Comparison of ENCODE assay signal across 10 cellular contexts in genomic region chr14:20494935-20495766, GRCh38. TPM values are rescaled to one million over a fixed set of nuclear protein-coding genes. Genes with fewer than 3 reads are reported as not detected.
DNase-seq lines count a peak whose midpoint lies in the region; ATAC-seq and TF ChIP-seq lines count a peak whose summit lies in the region.
"Had no signal": no experiment of that assay in that cellular context is flagged by ENCODE, and none has a peak within 500 bp of the region (broad histone marks: within the 10 kb centered on the region; RNA-seq: fewer than 3 reads in every experiment).

No MANE protein-coding gene starts in this region.

- H4K20me1 ChIP-seq in H9 (ENCODE audit: control insufficient read depth, insufficient read depth, insufficient read length) = no peaks in the 10 kb centered on the region

- no peak overlapping the region for H2BK20ac ChIP-seq in H9 (ENCODE audit: low read depth, low read length, poor library complexity, severe bottlenecking)

- no peak overlapping the region for H3T11ph ChIP-seq in H9 (ENCODE audit: low read length)

- DNase-seq in AG08395 (ENCODE audit: low spot score) (peak; percentile 31), H9 (peak; percentile 34), WTC11 (ENCODE audit: low spot score) (no peak), fibroblast of the aortic adventitia (ENCODE audit: low read depth) (peak; percentile 70), right atrium auricular region (ENCODE audit: low spot score) (no peak), sigmoid colon (no peak)
- DNase-seq: NCI-H1105 treated with DMSO at 0.1 percent for 48 hours had no signal

- H3K4me3 ChIP-seq in fibroblast of the aortic adventitia (ENCODE audit: low read depth, low read length) = no peak overlapping the region
- H3K4me3 ChIP-seq in right atrium auricular region = no peak overlapping the region
- no peak overlapping the region for H3K4me3 ChIP-seq in sigmoid colon

- no peaks in the 10 kb centered on the region for H3K9me3 ChIP-seq in H9 (ENCODE audit: control insufficient read depth, low read depth, low read length)
- H3K9me3 ChIP-seq in right atrium auricular region = no peaks in the 10 kb centered on the region
- H3K9me3 ChIP-seq in sigmoid colon = no peaks in the 10 kb centered on the region

- no peaks in the 10 kb centered on the region for H3K79me1 ChIP-seq in H9 (ENCODE audit: insufficient read depth, low read depth, low read length, poor library complexity, severe bottlenecking)

- no peak overlapping the region for H3K4me2 ChIP-seq in H9 (ENCODE audit: insufficient read depth, insufficient read length, low read length)

- H3K27me3 Mint-ChIP-seq in H9 (ENCODE audit: low read depth) (peaks cover 3% of the 10 kb centered on the region), WTC11 (ENCODE audit: low read depth) (no peaks in the 10 kb centered on the region)

- no peak for ATAC-seq in WTC11
- no peak for ATAC-seq in GM19324 (IDR thresholded peaks at IDR 0.05; ENCODE audit: low FRiP score, unreplicated experiment)
- no peak for ATAC-seq in GM21447 (IDR thresholded peaks at IDR 0.05; ENCODE audit: unreplicated experiment)

- TF ChIP-seq CTCF in H9 (conservative IDR thresholded peaks at IDR 0.05) (no peak), WTC11 (IDR thresholded peaks at IDR 0.05) (no peak), fibroblast of the aortic adventitia (IDR thresholded peaks at IDR 0.05; ENCODE audit: insufficient read depth, low read length) (no peak), right atrium auricular region (IDR thresholded peaks at IDR 0.05) (no peak), sigmoid colon (IDR thresholded peaks at IDR 0.05) (no peak)

- H3K4ac ChIP-seq in H9 (ENCODE audit: low read depth, low read length) = no peak overlapping the region

- H3K36me3 ChIP-seq in right atrium auricular region (no peaks in the 10 kb centered on the region), sigmoid colon (no peaks in the 10 kb centered on the region)

- CTCF ChIA-PET in WTC11 (lab: Charles Lee) = no interaction called here

- H3K4me3 Mint-ChIP-seq in H9 (no peak overlapping the region), WTC11 (no peak overlapping the region)

- H3K4me1 Mint-ChIP-seq in H9 (peaks cover 37% of the 10 kb centered on the region in 2 experiments), WTC11 (peaks cover 48% of the 10 kb centered on the region)

- H3K9me3 Mint-ChIP-seq in H9 = peaks cover 0 to 3% of the 10 kb centered on the region in 2 experiments; a peak in 3 of 5 replicates
- H3K9me3 Mint-ChIP-seq in WTC11 = peaks cover 20% of the 10 kb centered on the region

- no peak overlapping the region for H3K23ac ChIP-seq in H9 (ENCODE audit: insufficient read length, low read depth, low read length)

- H4K5ac ChIP-seq in H9 (ENCODE audit: insufficient read length, low read depth, low read length) = no peak overlapping the region

- no peak overlapping the region for H2BK120ac ChIP-seq in H9 (ENCODE audit: low read depth, low read length, poor library complexity, severe bottlenecking)

- H3K27me3 ChIP-seq in H9 (ENCODE audit: insufficient read depth, low read length) = no peaks in the 10 kb centered on the region
- no peaks in the 10 kb centered on the region for H3K27me3 ChIP-seq in right atrium auricular region
- H3K27me3 ChIP-seq in sigmoid colon = no peaks in the 10 kb centered on the region

- H3K9ac ChIP-seq in H9 (ENCODE audit: extremely low read depth, insufficient read length, low read length) = no peak overlapping the region

- no CpG with 5 or more reads among the region's 8 CpGs for WGBS in H9 (ENCODE audit: extremely low coverage, insufficient read length, low lambda C conversion rate)
- 81 to 82% methylated on average over 8 of the region's 8 CpGs for WGBS in sigmoid colon, 2 donors

- H3K79me2 ChIP-seq in H9 (ENCODE audit: insufficient read depth, low read length) = no peaks in the 10 kb centered on the region

- peaks cover 0 to 4% (median 0%) of the 10 kb centered on the region in 3 experiments; a peak in 2 of 7 replicates for H3K36me3 Mint-ChIP-seq in H9 (ENCODE audit: insufficient read depth in 1 of 3, low read depth in 3 of 3)
- peaks cover 17% of the 10 kb centered on the region for H3K36me3 Mint-ChIP-seq in WTC11

- no peak overlapping the region for H2BK15ac ChIP-seq in H9 (ENCODE audit: low read depth, low read length)

- H2AFZ ChIP-seq in H9 (ENCODE audit: low read length) = no peak overlapping the region

- H2AK5ac ChIP-seq in H9 (ENCODE audit: insufficient read length, low read length) = no peak overlapping the region

- POLR2A ChIA-PET in WTC11 (lab: Charles Lee) = no interaction called here

- H3K27ac Mint-ChIP-seq in H9 (peak overlapping the region in 2 of 3 experiments; percentile 34 to 51; a peak in 1 of 7 replicates), WTC11 (peak overlapping the region; percentile 31)

- no peak overlapping the region for H3K14ac ChIP-seq in H9 (ENCODE audit: insufficient read depth, low read length)

- H4K91ac ChIP-seq in H9 (ENCODE audit: insufficient read length, low read depth, low read length) = no peak overlapping the region

- no peak overlapping the region for H3K27ac ChIP-seq in H9 (ENCODE audit: insufficient read length, low read depth, low read length)
- H3K27ac ChIP-seq in right atrium auricular region = no peak overlapping the region
- no peak overlapping the region for H3K27ac ChIP-seq in sigmoid colon

- intact Hi-C loops in sigmoid colon (cut with DNase I) = no loop called here

- H2BK12ac ChIP-seq in H9 (ENCODE audit: insufficient read length, low read depth, low read length) = no peak overlapping the region

- no peak overlapping the region for H2BK5ac ChIP-seq in H9 (ENCODE audit: insufficient read length, low read length)

- H4K8ac ChIP-seq in H9 (replicated peaks; ENCODE audit: insufficient read length, low read depth, low read length) = no peak overlapping the region

- H3K18ac ChIP-seq in H9 (ENCODE audit: insufficient read length, low read depth, low read length) = no peak overlapping the region

- H3K4me1 ChIP-seq in H9 (ENCODE audit: insufficient read depth, low read length) (peaks cover 2% of the 10 kb centered on the region; the same call in 1 of the 2 replicates), right atrium auricular region (no peaks in the 10 kb centered on the region), sigmoid colon (no peaks in the 10 kb centered on the region)

- H3K56ac ChIP-seq in H9 (ENCODE audit: insufficient read length, low read depth, low read length) = no peak overlapping the region

- H3K23me2 ChIP-seq in H9 (ENCODE audit: insufficient read length, low read depth, low read length, poor library complexity, severe bottlenecking) = no peaks in the 10 kb centered on the region

- no peak for TF ChIP-seq POLR2A in sigmoid colon (IDR thresholded peaks at IDR 0.05)

- TF ChIP-seq EP300 in sigmoid colon (IDR thresholded peaks at IDR 0.05) = no peak

TF ChIP-seq in WTC11, 78 proteins besides CTCF, POLR2A, EP300 and RAD21:
- TF ChIP-seq, protein P1, sequence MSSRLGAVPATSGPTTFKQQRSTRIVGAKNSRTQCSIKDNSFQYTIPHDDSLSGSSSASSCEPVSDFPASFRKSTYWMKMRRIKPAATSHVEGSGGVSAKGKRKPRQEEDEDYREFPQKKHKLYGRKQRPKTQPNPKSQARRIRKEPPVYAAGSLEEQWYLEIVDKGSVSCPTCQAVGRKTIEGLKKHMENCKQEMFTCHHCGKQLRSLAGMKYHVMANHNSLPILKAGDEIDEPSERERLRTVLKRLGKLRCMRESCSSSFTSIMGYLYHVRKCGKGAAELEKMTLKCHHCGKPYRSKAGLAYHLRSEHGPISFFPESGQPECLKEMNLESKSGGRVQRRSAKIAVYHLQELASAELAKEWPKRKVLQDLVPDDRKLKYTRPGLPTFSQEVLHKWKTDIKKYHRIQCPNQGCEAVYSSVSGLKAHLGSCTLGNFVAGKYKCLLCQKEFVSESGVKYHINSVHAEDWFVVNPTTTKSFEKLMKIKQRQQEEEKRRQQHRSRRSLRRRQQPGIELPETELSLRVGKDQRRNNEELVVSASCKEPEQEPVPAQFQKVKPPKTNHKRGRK (CRISPR knock-in tag; IDR thresholded peaks at IDR 0.05; ENCODE audit: borderline replicate concordance) = peak; percentile 78; the same call in 1 of the 2 replicates
- no peak for TF ChIP-seq MLX (CRISPR knock-in tag; IDR thresholded peaks at IDR 0.05)
TF ChIP-seq in WTC11: peak in this region for 1.

RNA-seq across cellular contexts. Expression of gene RNASE10, which starts 10.2 kb away (rescaled TPM):
- 0.81 and 0.96 TPM in 2 replicates for total RNA-seq in H9 (2021)
- 0.82 to 1.2 TPM (median 1.0 TPM) in 3 replicates for total RNA-seq in WTC11 (2021)
- 0.25 TPM in 1 of 2 replicates, not detected in the other for total RNA-seq in fibroblast of the aortic adventitia (ENCODE audit: low replicate concordance)
- not detected for total RNA-seq in right atrium auricular region
- total RNA-seq in sigmoid colon = not detected
- under 1 TPM in 1 of 3 donors, not detected in 2; 0.12 TPM for polyA plus RNA-seq in sigmoid colon
- total RNA-seq: kidney epithelial cell had no signal

RNA-seq across cellular contexts. Expression of gene PNP, which starts 25.9 kb away (rescaled TPM):
- total RNA-seq in H9 (2021) (83.9 and 87.5 TPM in 2 replicates), WTC11 (2021) (72.7 to 95.8 TPM (median 75.0 TPM) in 3 replicates), fibroblast of the aortic adventitia (ENCODE audit: low replicate concordance) (14.7 and 39.2 TPM in 2 replicates), right atrium auricular region (10 to 100 TPM in 1 of 2 donors, 1 to 10 TPM in 1; 7.4 to 25.2 TPM), sigmoid colon (10 to 100 TPM in 2 of 4 donors, 1 to 10 TPM in 2; 5.5 to 32.3 (median 10.6) TPM)
- 100 to 1,000 TPM in 2 of 3 donors, 10 to 100 TPM in 1; 60.7 to 121 (median 104) TPM for polyA plus RNA-seq in sigmoid colon

RNA-seq across cellular contexts. Expression of gene PIP4P1, which starts 33.9 kb away (rescaled TPM):
- total RNA-seq in H9 (2021) (38.5 and 41.6 TPM in 2 replicates), WTC11 (2021) (28.3 to 34.1 TPM (median 29.7 TPM) in 3 replicates), fibroblast of the aortic adventitia (ENCODE audit: low replicate concordance) (23.7 and 25.3 TPM in 2 replicates), right atrium auricular region (10 to 100 TPM in 1 of 2 donors, 1 to 10 TPM in 1; 9.8 to 13.3 TPM), sigmoid colon (10 to 100 TPM; 18.9 to 28.0 (median 22.8) TPM)
- 10 to 100 TPM; 30.3 to 40.9 (median 32.4) TPM for polyA plus RNA-seq in sigmoid colon

RNA-seq across cellular contexts. Expression of gene APEX1, which starts 40.1 kb away (rescaled TPM):
- total RNA-seq in H9 (2021) (340 and 348 TPM in 2 replicates), WTC11 (2021) (299 to 324 TPM (median 308 TPM) in 3 replicates), fibroblast of the aortic adventitia (ENCODE audit: low replicate concordance) (58.8 and 358 TPM in 2 replicates), right atrium auricular region (10 to 100 TPM; 72.6 to 97.6 TPM), sigmoid colon (100 to 1,000 TPM; 118 to 181 (median 146) TPM)
- polyA plus RNA-seq in sigmoid colon = 100 to 1,000 TPM in 1 of 3 donors, 10 to 100 TPM in 2; 84.4 to 150 (median 99.7) TPM

RNA-seq across cellular contexts. Expression of gene OSGEP, which starts 40.5 kb away (rescaled TPM):
- total RNA-seq in H9 (2021) (46.7 and 50.8 TPM in 2 replicates), WTC11 (2021) (33.3 to 40.0 TPM (median 37.3 TPM) in 3 replicates), fibroblast of the aortic adventitia (ENCODE audit: low replicate concordance) (31.2 and 45.6 TPM in 2 replicates), right atrium auricular region (10 to 100 TPM; 23.8 to 30.1 TPM), sigmoid colon (10 to 100 TPM; 34.1 to 65.6 (median 50.7) TPM)
- 10 to 100 TPM; 21.0 to 49.4 (median 29.8) TPM for polyA plus RNA-seq in sigmoid colon

Comparison
In these comparisons a context has a peak if more than half of its experiments do, and no peak if none do; other contexts are left out.
1. DNase-seq: peak in AG08395 (single experiment), H9 (single experiment) and fibroblast of the aortic adventitia (single experiment); none in WTC11 (single experiment), right atrium auricular region (single experiment) and sigmoid colon (single experiment).